Comparison of ENCODE assay signal across 8 cellular contexts in genomic region chr15:77419050-77419835, GRCh38. TPM values are rescaled to one million over a fixed set of nuclear protein-coding genes. Genes with fewer than 3 reads are reported as not detected.
DNase-seq lines count a peak whose midpoint lies in the region; ATAC-seq and TF ChIP-seq lines count a peak whose summit lies in the region.

No MANE protein-coding gene starts in this region.

- H3K9me3 Mint-ChIP-seq in CD8-positive, alpha-beta memory T cell = no peaks in the 10 kb centered on the region
- no peaks in the 10 kb centered on the region for H3K9me3 Mint-ChIP-seq in endodermal cell

- 1 to 2% methylated on average over 8 to 71 of the region's 71 CpGs for WGBS in endodermal cell (ENCODE audit: insufficient coverage in 1 of 2, insufficient read length in 1 of 2), 2 experiments

- peak; percentile 27 for ATAC-seq in GM21381 (IDR thresholded peaks at IDR 0.05; ENCODE audit: unreplicated experiment)

- H3K4me1 Mint-ChIP-seq in CD8-positive, alpha-beta memory T cell = peaks cover 34 to 48% (median 44%) of the 10 kb centered on the region in 3 donors
- peaks cover 29% of the 10 kb centered on the region for H3K4me1 Mint-ChIP-seq in endodermal cell

- TF ChIP-seq CTCF in endodermal cell (conservative IDR thresholded peaks at IDR 0.05) = no peak

- peaks cover 0 to 5% of the 10 kb centered on the region in 2 donors for H3K27me3 Mint-ChIP-seq in CD8-positive, alpha-beta memory T cell
- H3K27me3 Mint-ChIP-seq in endodermal cell (ENCODE audit: insufficient read depth) = peaks cover 16% of the 10 kb centered on the region

- peak; percentile 5 to 58 (median 14) for DNase-seq in CD8-positive, alpha-beta memory T cell
- DNase-seq in KBM-7 (peak; percentile 69), endodermal cell (peak; percentile 80), DMS79 (lab: John Stamatoyannopoulos, UW) (no peak)
- peak; percentile 80 for DNase-seq in activated CD8-positive, alpha-beta memory T cell treated with anti-CD3 and anti-CD28 coated beads for 24 hours
- DNase-seq in stimulated activated CD8-positive, alpha-beta memory T cell treated with anti-CD3 and anti-CD28 coated beads, Interleukin-2, amount 100 ng/mL, for 48 hours (ENCODE audit: low read depth in 2 of 2) = peak; percentile 27 to 41

- CTCF ChIA-PET in CD8-positive, alpha-beta memory T cell (lab: Charles Lee) = interaction anchor here (1.0 to 1.1 kb wide), 2 partner anchors 9 to 10 kb away, joined by 4 to 7 read pairs; no protein-coding TSS in a partner anchor

- H3K36me3 ChIP-seq in CD8-positive, alpha-beta memory T cell (ENCODE audit: insufficient read depth, low read length) = no peaks in the 10 kb centered on the region
- H3K36me3 ChIP-seq in endodermal cell (ENCODE audit: control insufficient read depth, insufficient read depth, low read length) = no peaks in the 10 kb centered on the region

- H3K9ac ChIP-seq in endodermal cell (ENCODE audit: extremely low read depth, low read length, poor library complexity, severe bottlenecking) = peak overlapping the region; percentile 66

- H3K4me3 ChIP-seq in CD8-positive, alpha-beta memory T cell (ENCODE audit: low read length) = peak overlapping the region; percentile 57
- H3K4me3 ChIP-seq in endodermal cell (ENCODE audit: low read length) = peak overlapping the region; percentile 83
- H3K4me3 ChIP-seq in mononuclear cell (ENCODE audit: low read length) = peak overlapping the region; percentile 94

- peaks cover 0 to 16% (median 0%) of the 10 kb centered on the region in 3 donors for H3K36me3 Mint-ChIP-seq in CD8-positive, alpha-beta memory T cell
- H3K36me3 Mint-ChIP-seq in endodermal cell (ENCODE audit: low read depth) = no peaks in the 10 kb centered on the region

- POLR2A ChIA-PET in CD8-positive, alpha-beta memory T cell (lab: Charles Lee) = interaction anchor here (1.0 to 1.1 kb wide), 2 partner anchors 9 to 420 kb away, joined by 3 to 5 read pairs; no protein-coding TSS in a partner anchor

- no peaks in the 10 kb centered on the region for H3K27me3 ChIP-seq in CD8-positive, alpha-beta memory T cell (ENCODE audit: insufficient read depth, low read length, poor library complexity, severe bottlenecking)
- H3K27me3 ChIP-seq in endodermal cell (ENCODE audit: control insufficient read depth, insufficient read depth, low read length, poor library complexity, severe bottlenecking) (no peaks in the 10 kb centered on the region), mononuclear cell (ENCODE audit: insufficient read depth, low read length) (no peaks in the 10 kb centered on the region)

- H3K4me1 ChIP-seq in CD8-positive, alpha-beta memory T cell (ENCODE audit: insufficient read depth, low read length) = peaks cover 10% of the 10 kb centered on the region
- peaks cover 4% of the 10 kb centered on the region for H3K4me1 ChIP-seq in endodermal cell (ENCODE audit: control insufficient read depth, insufficient read depth, low read length)
- peaks cover 38% of the 10 kb centered on the region for H3K4me1 ChIP-seq in mononuclear cell (ENCODE audit: insufficient read depth, low read length)

- H3K27ac Mint-ChIP-seq in CD8-positive, alpha-beta memory T cell = peak overlapping the region; percentile 16 to 99 (median 94)
- peak overlapping the region; percentile 83 for H3K27ac Mint-ChIP-seq in endodermal cell

- H3K27ac ChIP-seq in CD8-positive, alpha-beta memory T cell (ENCODE audit: low read depth, low read length) = peak overlapping the region; percentile 25
- no peak overlapping the region for H3K27ac ChIP-seq in endodermal cell (ENCODE audit: low read depth, low read length)

- in situ Hi-C loops in KBM-7 (cut with MboI; ENCODE audit: low pct_unique_long_range_greater_than_20kb, low sequenced_read_pairs) = no loop called here

- no peaks in the 10 kb centered on the region for H3K9me3 ChIP-seq in CD8-positive, alpha-beta memory T cell (ENCODE audit: low read length)
- H3K9me3 ChIP-seq in endodermal cell (ENCODE audit: control insufficient read depth, low read length) (no peaks in the 10 kb centered on the region), mononuclear cell (ENCODE audit: low read depth, low read length) (no peaks in the 10 kb centered on the region)

- H3K4me3 Mint-ChIP-seq in CD8-positive, alpha-beta memory T cell = peak overlapping the region; percentile 86 to 98 (median 97)
- peak overlapping the region; percentile 81 for H3K4me3 Mint-ChIP-seq in endodermal cell

RNA-seq across cellular contexts. Expression of gene PEAK1, which starts 0.7 kb away (rescaled TPM):
- total RNA-seq in CD8-positive, alpha-beta memory T cell = 10 to 100 TPM; 25.1 to 26.3 TPM
- polyA plus RNA-seq in CD8-positive, alpha-beta memory T cell = 2.2 TPM
- total RNA-seq in endodermal cell (10 to 100 TPM; 25.4 to 38.4 TPM), mononuclear cell (10.8 TPM)
- 15.0 TPM for polyA plus RNA-seq in endodermal cell (2013, experiment 1 of 2)
- polyA plus RNA-seq in endodermal cell (2013, experiment 2 of 2) = 16.6 TPM

RNA-seq across cellular contexts. Expression of gene HMG20A, which starts 1.4 kb away (rescaled TPM):
- total RNA-seq in CD8-positive, alpha-beta memory T cell = 10 to 100 TPM; 28.5 to 34.0 TPM
- 46.6 TPM for polyA plus RNA-seq in CD8-positive, alpha-beta memory T cell
- 10 to 100 TPM; 49.8 to 58.2 TPM for total RNA-seq in endodermal cell
- polyA plus RNA-seq in endodermal cell (2013, experiment 1 of 2) = 45.3 TPM
- 49.7 TPM for polyA plus RNA-seq in endodermal cell (2013, experiment 2 of 2)
- total RNA-seq in mononuclear cell = 20.7 TPM
